Comparison of ENCODE assay signal across 12 cellular contexts in the genomic region with DNA sequence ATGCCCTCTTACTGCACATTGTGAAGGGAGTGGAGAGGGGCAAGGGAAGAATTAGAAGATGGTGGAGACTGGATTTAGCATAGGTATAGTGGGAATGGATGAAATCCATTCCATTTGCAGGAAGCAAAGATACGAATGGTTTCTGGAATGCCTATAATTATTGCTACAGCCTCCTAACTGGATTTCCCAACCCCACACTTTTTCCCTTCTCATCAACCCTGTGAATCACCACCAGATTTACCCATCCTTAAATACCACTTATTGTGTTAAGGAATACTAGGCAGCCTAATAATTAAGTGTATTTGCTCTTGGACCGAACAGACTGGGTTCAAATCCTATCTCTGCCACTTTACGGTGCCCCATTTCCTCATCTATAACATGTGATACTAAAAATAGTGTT. TPM values are rescaled to one million over a fixed set of nuclear protein-coding genes. Genes with fewer than 3 reads are reported as not detected.
DNase-seq lines count a peak whose midpoint lies in the region; ATAC-seq and TF ChIP-seq lines count a peak whose summit lies in the region.
"Had no signal": no experiment of that assay in that cellular context is flagged by ENCODE, and none has a peak within 500 bp of the region (broad histone marks: within the 10 kb centered on the region; RNA-seq: fewer than 3 reads in every experiment).

No MANE protein-coding gene starts in this region.

- CTCF ChIA-PET in IMR-90 (lab: Yijun Ruan, JAX) = no interaction called here

- DNase-seq in right atrium auricular region (ENCODE audit: low spot score) = no peak
- no peak for DNase-seq in left cardiac atrium
- DNase-seq in IMR-90 = no peak
- DNase-seq in fibroblast of villous mesenchyme (ENCODE audit: low read depth) = peak; percentile 47
- no peak for DNase-seq in NCI-H69 (lab: John Stamatoyannopoulos, UW)
- DNase-seq: AML-193; CD4-positive, CD25-positive, alpha-beta regulatory T cell; DMS53 had no signal

- POLR2A ChIA-PET in IMR-90 (lab: Charles Lee; ENCODE audit: unreplicated experiment) = no interaction called here

- H3K27me3 ChIP-seq in right atrium auricular region (no peaks in the 10 kb centered on the region), IMR-90 (ENCODE audit: control insufficient read depth, insufficient read depth, low read length) (no peaks in the 10 kb centered on the region)
- H3K27me3 ChIP-seq: BLaER1 had no signal

- no peaks in the 10 kb centered on the region for H3K36me3 ChIP-seq in right atrium auricular region
- H3K36me3 ChIP-seq in IMR-90 (ENCODE audit: control insufficient read depth, insufficient read depth, low read length) = no peaks in the 10 kb centered on the region
- H3K36me3 ChIP-seq: BLaER1, HAP-1 had no signal

- H3K14ac ChIP-seq in IMR-90 (replicated peaks; ENCODE audit: low read depth, low read length) = no peak overlapping the region

- no peak overlapping the region for H3K4me2 ChIP-seq in IMR-90 (ENCODE audit: low read depth, low read length)
- H3K4me2 ChIP-seq: BLaER1 had no signal

- H2BK120ac ChIP-seq in IMR-90 (ENCODE audit: low read depth, low read length) = no peak overlapping the region

- TF ChIP-seq RAD21 in IMR-90 (IDR thresholded peaks at IDR 0.05; ENCODE audit: low read length) = no peak

- H3K9me3 ChIP-seq in right atrium auricular region (no peaks in the 10 kb centered on the region), IMR-90 (ENCODE audit: control insufficient read depth, insufficient read depth, low read length) (no peaks in the 10 kb centered on the region)
- H3K9me3 ChIP-seq: BLaER1, HAP-1 had no signal

- H3K27ac ChIP-seq in right atrium auricular region (peak overlapping the region; percentile 51 to 77), IMR-90 (ENCODE audit: insufficient read depth, low read length) (no peak overlapping the region)
- H3K27ac ChIP-seq: BLaER1 had no signal

- H3K9me1 ChIP-seq in IMR-90 (ENCODE audit: insufficient read depth, low read length) = peaks cover 3% of the 10 kb centered on the region

- intact Hi-C loops in left cardiac atrium (cut with DNase I) (no loop called here), IMR-90 (cut with micrococcal nuclease) (loop anchor here (5.0 kb wide), 1 partner anchor 222 kb away; the partner anchor contains the start of gene CCNYL1)

- H2AFZ ChIP-seq in IMR-90 (replicated peaks; ENCODE audit: low read length, poor library complexity) = no peak overlapping the region

- H2BK5ac ChIP-seq in IMR-90 (ENCODE audit: low read depth, low read length, poor library complexity, severe bottlenecking) = no peak overlapping the region

- H3K4me3 ChIP-seq in right atrium auricular region (no peak overlapping the region), IMR-90 (ENCODE audit: insufficient read depth, low read depth, low read length) (no peak overlapping the region), fibroblast of villous mesenchyme (ENCODE audit: low read depth, low read length) (no peak overlapping the region)
- H3K4me3 ChIP-seq: BLaER1, HAP-1 had no signal

- H4K5ac ChIP-seq in IMR-90 (ENCODE audit: low read depth, low read length) = no peak overlapping the region

- H3K23ac ChIP-seq in IMR-90 (ENCODE audit: low read depth, low read length) = no peak overlapping the region

- no peak overlapping the region for H2AK9ac ChIP-seq in IMR-90 (replicated peaks; ENCODE audit: low read depth, low read length, poor library complexity)

- BruUV-seq in IMR-90 (replicated peaks; lab: Mats Ljungman, UMichigan) = no TSS peak

- H3K18ac ChIP-seq in IMR-90 (ENCODE audit: low read depth, low read length) = no peak overlapping the region

- H3K4me1 ChIP-seq in right atrium auricular region = peaks cover 0 to 14% of the 10 kb centered on the region in 2 donors
- H3K4me1 ChIP-seq in IMR-90 (ENCODE audit: control insufficient read depth, insufficient read depth, low read length) = peaks cover 5% of the 10 kb centered on the region
- H3K4me1 ChIP-seq: BLaER1 had no signal

- no peak for TF ChIP-seq POLR2A in IMR-90 (IDR thresholded peaks at IDR 0.05; ENCODE audit: low read depth, low read length)

- no peaks in the 10 kb centered on the region for H4K20me1 ChIP-seq in IMR-90 (ENCODE audit: insufficient read depth, low read length)
- H4K20me1 ChIP-seq: BLaER1 had no signal

- H3K79me1 ChIP-seq in IMR-90 (ENCODE audit: low read depth in 1 of 2, low read length in 2 of 2) = no peaks in the 10 kb centered on the region

- H2AK5ac ChIP-seq in IMR-90 (ENCODE audit: low read depth, low read length) = no peak overlapping the region

- H2BK15ac ChIP-seq in IMR-90 (ENCODE audit: low read depth, low read length) = no peak overlapping the region

- dilution Hi-C loops in IMR-90 (cut with HindIII; ENCODE audit: low sequenced_read_pairs, unreplicated experiment) = no loop called here

- peak overlapping the region; percentile 10; the same call in 1 of the 2 replicates for H4K91ac ChIP-seq in IMR-90 (ENCODE audit: insufficient read depth, low read depth, low read length)

- H3K9ac ChIP-seq in IMR-90 (ENCODE audit: low read depth, low read length) = no peak overlapping the region
- H3K9ac ChIP-seq: BLaER1 had no signal

- in situ Hi-C loops in IMR-90 (cut with MboI; ENCODE audit: low sequenced_read_pairs) = loop anchor here (25.0 kb wide), 1 partner anchor 572 kb away; no protein-coding TSS in a partner anchor

- no peak for ATAC-seq in left cardiac atrium
- ATAC-seq in IMR-90 (ENCODE audit: low read depth) = no peak
- ATAC-seq in GM21529 (IDR thresholded peaks at IDR 0.05; ENCODE audit: unreplicated experiment) = no peak
- ATAC-seq in HG02610 (IDR thresholded peaks at IDR 0.05; ENCODE audit: unreplicated experiment) = no peak

- H2BK20ac ChIP-seq in IMR-90 (ENCODE audit: low read depth, low read length) = no peak overlapping the region

- no CpG with 5 or more reads among the region's 3 CpGs for WGBS in IMR-90 (ENCODE audit: extremely low coverage in 2 of 2, insufficient read length in 1 of 2), 2 experiments

- no peak overlapping the region for H3K4ac ChIP-seq in IMR-90 (ENCODE audit: low read depth, low read length)

- no peak overlapping the region for H3K56ac ChIP-seq in IMR-90 (ENCODE audit: extremely low read depth, insufficient read depth, low read length)

- TF ChIP-seq CTCF in right atrium auricular region (IDR thresholded peaks at IDR 0.05) = no peak
- no peak for TF ChIP-seq CTCF in IMR-90 (conservative IDR thresholded peaks at IDR 0.05; ENCODE audit: low read depth, low read length)
- no peak for TF ChIP-seq CTCF in fibroblast of villous mesenchyme (IDR thresholded peaks at IDR 0.05; ENCODE audit: insufficient read depth, low read depth, low read length)

- no peak overlapping the region for H4K8ac ChIP-seq in IMR-90 (ENCODE audit: low read depth in 2 of 2, low read length in 2 of 2)

TF ChIP-seq in IMR-90, 13 proteins besides CTCF, POLR2A, EP300 and RAD21:
- no peak for TF ChIP-seq ELK1 (IDR thresholded peaks at IDR 0.05; ENCODE audit: borderline replicate concordance, low read depth, low read length)
- TF ChIP-seq CHD1 (IDR thresholded peaks at IDR 0.05; ENCODE audit: low read depth, low read length) = no peak
- no peak for TF ChIP-seq RCOR1 (IDR thresholded peaks at IDR 0.05; ENCODE audit: insufficient replicate concordance, low read length)
- 0 out of 2 replicates have a peak, but pooled peaks have one; percentile 10 for TF ChIP-seq CEBPB (IDR thresholded peaks at IDR 0.05; ENCODE audit: low read depth, low read length)
TF ChIP-seq in IMR-90: peak in this region for 1.

RNA-seq across cellular contexts. Expression of gene CREB1, which starts 39.3 kb away (rescaled TPM):
- 10 to 100 TPM; 32.5 to 32.9 TPM for total RNA-seq in right atrium auricular region
- total RNA-seq in left cardiac atrium = 10 to 100 TPM; 40.4 to 40.6 TPM
- total RNA-seq in IMR-90 (2012; rRNA removed) = 71.9 and 94.5 TPM in 2 replicates
- polyA plus RNA-seq in IMR-90 (2012; rRNA removed) = 22.4 and 25.6 TPM in 2 replicates
- polyA plus RNA-seq in IMR-90 (2012; cell fraction: cytosol; rRNA removed) = 3.7 and 7.5 TPM in 2 replicates
- 5.5 and 24.0 TPM in 2 replicates for polyA plus RNA-seq in IMR-90 (2012; cell fraction: nucleus; rRNA removed; ENCODE audit: low replicate concordance)
- 22.5 and 32.4 TPM in 2 replicates for total RNA-seq in fibroblast of villous mesenchyme
